In the genomic region with DNA sequence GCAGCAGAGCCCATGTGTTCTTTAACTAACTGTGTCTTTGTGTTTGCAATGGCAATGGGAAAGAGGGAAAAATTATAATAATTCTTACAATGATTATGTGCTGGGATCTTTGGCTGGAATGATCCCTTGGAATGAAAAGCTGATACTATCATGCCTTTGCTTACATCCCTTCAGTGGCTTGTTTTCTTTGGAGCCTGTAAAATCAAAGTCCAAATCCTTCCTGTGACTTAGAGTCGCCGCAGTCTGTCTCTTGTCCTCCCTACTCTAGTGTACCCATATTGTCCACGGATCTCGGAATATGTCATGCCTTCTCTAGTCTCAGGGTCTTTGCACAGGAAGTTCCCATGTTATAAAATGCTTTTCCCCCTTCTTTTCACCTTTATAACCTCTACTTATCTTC, we compare ENCODE assay signal across 29 cellular contexts.
"Had no signal": no experiment of that assay in that cellular context is flagged by ENCODE, and none has a peak within 500 bp of the region (broad histone marks: within the 10 kb centered on the region; RNA-seq: fewer than 3 reads in every experiment).

No MANE protein-coding gene starts in this region.

- H3K36me3 ChIP-seq: esophagus muscularis mucosa, gastroesophageal sphincter, heart left ventricle, suprapubic skin, vagina had no signal

- H3K4me1 Mint-ChIP-seq: immature natural killer cell; stimulated activated naive CD8-positive, alpha-beta T cell treated with anti-CD3 and anti-CD28 coated beads, Interleukin-15, amount 100 ng/mL, for 72 hours had no signal

- H3K27ac Mint-ChIP-seq: immature natural killer cell; mesothelial cell of epicardium; naive thymus-derived CD4-positive, alpha-beta T cell; nephron progenitor cell; stimulated activated naive CD8-positive, alpha-beta T cell treated with anti-CD3 and anti-CD28 coated beads, Interleukin-15, amount 100 ng/mL, for 72 hours had no signal

- DNase-seq: cerebellar nuclear complex; dorsolateral prefrontal cortex; effector CD4-positive, alpha-beta T cell; foreskin keratinocyte; heart left ventricle; hippocampal formation; immature natural killer cell; islet precursor cell; kidney glomerular epithelial cell; mesenchymal stem cell; naive thymus-derived CD4-positive, alpha-beta T cell; nephron progenitor cell; nucleus accumbens; psoas muscle; right cardiac atrium; stimulated activated CD4-positive, alpha-beta T cell treated with anti-CD3 and anti-CD28 coated beads, Interleukin-12 subunit alpha, Interleukin-12 subunit beta, amount 100 ng/mL, for 4 hours; stimulated activated CD4-positive, alpha-beta T cell treated with anti-CD3 and anti-CD28 coated beads, Interleukin-1b, Interleukin-23, amount 100 ng/mL, for 48 hours; stimulated activated CD4-positive, alpha-beta T cell treated with anti-CD3 and anti-CD28 coated beads, Interleukin-4, amount 100 ng/mL, for 1 hour; stimulated activated CD8-positive, alpha-beta memory T cell treated with anti-CD3 and anti-CD28 coated beads, Interleukin-4, amount 100 ng/mL, for 48 hours; stimulated activated naive CD4-positive, alpha-beta T cell; stimulated activated naive CD8-positive, alpha-beta T cell treated with anti-CD3 and anti-CD28 coated beads, Interleukin-15, amount 100 ng/mL, for 72 hours; trophoblast cell had no signal

- H3K27me3 ChIP-seq: esophagus muscularis mucosa, foreskin keratinocyte, gastroesophageal sphincter, heart left ventricle, suprapubic skin, vagina had no signal

- H3K4me1 ChIP-seq: esophagus muscularis mucosa, foreskin keratinocyte, psoas muscle, vagina had no signal

- H3K9me3 Mint-ChIP-seq: mesothelial cell of epicardium; nephron progenitor cell; stimulated activated naive CD8-positive, alpha-beta T cell treated with anti-CD3 and anti-CD28 coated beads, Interleukin-15, amount 100 ng/mL, for 72 hours had no signal

- H3K27ac ChIP-seq: dorsolateral prefrontal cortex, epithelial cell of prostate, esophagus muscularis mucosa, foreskin keratinocyte, gastroesophageal sphincter, heart left ventricle, psoas muscle, skin epidermis, suprapubic skin, vagina had no signal

- H3K9me3 ChIP-seq: esophagus muscularis mucosa, gastroesophageal sphincter, heart left ventricle, psoas muscle, suprapubic skin, vagina had no signal

- H3K4me3 Mint-ChIP-seq: immature natural killer cell; mesothelial cell of epicardium; naive thymus-derived CD4-positive, alpha-beta T cell; nephron progenitor cell; stimulated activated naive CD8-positive, alpha-beta T cell treated with anti-CD3 and anti-CD28 coated beads, Interleukin-15, amount 100 ng/mL, for 72 hours had no signal

- H3K36me3 Mint-ChIP-seq: mesothelial cell of epicardium had no signal

- ATAC-seq: foreskin keratinocyte; gastroesophageal sphincter; heart left ventricle; naive thymus-derived CD4-positive, alpha-beta T cell; psoas muscle; right cardiac atrium; stimulated activated naive CD8-positive, alpha-beta T cell treated with anti-CD3 and anti-CD28 coated beads, Interleukin-15, amount 100 ng/mL, for 72 hours had no signal

- H3K4me3 ChIP-seq: dorsolateral prefrontal cortex, esophagus muscularis mucosa, gastroesophageal sphincter, heart left ventricle, psoas muscle, skin epidermis, suprapubic skin, vagina had no signal
